In genomic region chr6:125623085-125623484, GRCh38 we compare ENCODE assay signal across 28 cellular contexts.
"Had no signal": no experiment of that assay in that cellular context is flagged by ENCODE, and none has a peak within 500 bp of the region (broad histone marks: within the 10 kb centered on the region; RNA-seq: fewer than 3 reads in every experiment).

No MANE protein-coding gene starts in this region.

- DNase-seq: occipital lobe; ovary; posterior cingulate gyrus; psoas muscle; right cardiac atrium; right lobe of liver; sigmoid colon; small intestine; stimulated activated CD4-positive, alpha-beta T cell treated with anti-CD3 and anti-CD28 coated beads, Interleukin-15, amount 100 ng/mL, for 24 hours; stimulated activated CD4-positive, alpha-beta T cell treated with anti-CD3 and anti-CD28 coated beads, Interleukin-2, amount 100 ng/mL, for 24 hours; stimulated activated CD4-positive, alpha-beta T cell treated with anti-CD3 and anti-CD28 coated beads, Interleukin-2, amount 100 ng/mL, for 48 hours; stimulated activated CD4-positive, alpha-beta T cell treated with anti-CD3 and anti-CD28 coated beads, Interleukin-4, amount 100 ng/mL, for 24 hours; stimulated activated naive B cell treated with anti-CD40 and anti-IgM and Interleukin-4, amounts not matched to agents 10 μg/mL and 1 μg/mL and 100 μg/mL, for 72 hours; stimulated activated naive CD4-positive, alpha-beta T cell treated with Interleukin-2 at 50 U/mL for 16 hours; stomach; thyroid gland; trophoblast cell; upper lobe of left lung had no signal

- H3K27me3 Mint-ChIP-seq: progenitor cell of endocrine pancreas had no signal

- H3K4me1 Mint-ChIP-seq: neural progenitor cell; stimulated activated effector memory CD8-positive, alpha-beta T cell treated with anti-CD3 and anti-CD28 coated beads, Interleukin-12 subunit alpha, Interleukin-12 subunit beta, amount 100 ng/mL, for 72 hours; stimulated activated naive B cell treated with anti-CD40 and anti-IgM and Interleukin-4, amounts not matched to agents 10 μg/mL and 1 μg/mL and 100 μg/mL, for 72 hours had no signal

- H2AFZ ChIP-seq: neural progenitor cell, parathyroid adenoma had no signal

- H3K9me3 ChIP-seq: ovary, psoas muscle, right lobe of liver, sigmoid colon, stomach, thoracic aorta, thyroid gland, tibial nerve, upper lobe of left lung, vagina had no signal

- H3K9ac ChIP-seq: neural progenitor cell, parathyroid adenoma had no signal

- H3K36me3 ChIP-seq: neural progenitor cell, ovary, right lobe of liver, sigmoid colon, stomach, thoracic aorta, thyroid gland, tibial nerve, upper lobe of left lung, vagina had no signal

- H3K27ac Mint-ChIP-seq: natural killer cell treated with Interleukin-12 subunit alpha and Interleukin-12 subunit beta and Interleukin-15 and Interleukin-18, amount 100 ng/mL, for 72 hours; neural progenitor cell; progenitor cell of endocrine pancreas; stimulated activated effector memory CD8-positive, alpha-beta T cell treated with anti-CD3 and anti-CD28 coated beads, Interleukin-12 subunit alpha, Interleukin-12 subunit beta, amount 100 ng/mL, for 72 hours; stimulated activated naive B cell treated with anti-CD40 and anti-IgM and Interleukin-4, amounts not matched to agents 10 μg/mL and 1 μg/mL and 100 μg/mL, for 72 hours; stimulated activated naive CD8-positive, alpha-beta T cell treated with anti-CD3 and anti-CD28 coated beads, Interleukin-15, Interleukin-2, amounts not matched to agents 100 ng/mL and 50 ng/mL, for 24 hours had no signal

- H3K27me3 ChIP-seq: neural progenitor cell, ovary, right lobe of liver, sigmoid colon, stomach, thyroid gland, tibial nerve, upper lobe of left lung, vagina had no signal

- H3K4me1 ChIP-seq: neural progenitor cell, parathyroid adenoma, right lobe of liver, sigmoid colon, stomach, thyroid gland, tibial nerve, upper lobe of left lung, vagina had no signal

- H3K4me3 Mint-ChIP-seq: natural killer cell treated with Interleukin-12 subunit alpha and Interleukin-12 subunit beta and Interleukin-15 and Interleukin-18, amount 100 ng/mL, for 72 hours; neural progenitor cell; stimulated activated effector memory CD8-positive, alpha-beta T cell treated with anti-CD3 and anti-CD28 coated beads, Interleukin-12 subunit alpha, Interleukin-12 subunit beta, amount 100 ng/mL, for 72 hours; stimulated activated naive B cell treated with anti-CD40 and anti-IgM and Interleukin-4, amounts not matched to agents 10 μg/mL and 1 μg/mL and 100 μg/mL, for 72 hours; stimulated activated naive CD8-positive, alpha-beta T cell treated with anti-CD3 and anti-CD28 coated beads, Interleukin-15, Interleukin-2, amounts not matched to agents 100 ng/mL and 50 ng/mL, for 24 hours had no signal

- H3K4me2 ChIP-seq: neural progenitor cell had no signal

- H3K9me3 Mint-ChIP-seq: natural killer cell treated with Interleukin-12 subunit alpha and Interleukin-12 subunit beta and Interleukin-15 and Interleukin-18, amount 100 ng/mL, for 72 hours; neural progenitor cell; stimulated activated effector memory CD8-positive, alpha-beta T cell treated with anti-CD3 and anti-CD28 coated beads, Interleukin-12 subunit alpha, Interleukin-12 subunit beta, amount 100 ng/mL, for 72 hours; stimulated activated naive B cell treated with anti-CD40 and anti-IgM and Interleukin-4, amounts not matched to agents 10 μg/mL and 1 μg/mL and 100 μg/mL, for 72 hours; stimulated activated naive CD8-positive, alpha-beta T cell treated with anti-CD3 and anti-CD28 coated beads, Interleukin-15, Interleukin-2, amounts not matched to agents 100 ng/mL and 50 ng/mL, for 24 hours had no signal

- FAIRE-seq: small intestine, urothelium cell line had no signal

- H3K4me3 ChIP-seq: neural progenitor cell, ovary, psoas muscle, right lobe of liver, sigmoid colon, stomach, thoracic aorta, thyroid gland, tibial nerve, upper lobe of left lung, vagina had no signal

- H3K36me3 Mint-ChIP-seq: natural killer cell treated with Interleukin-12 subunit alpha and Interleukin-12 subunit beta and Interleukin-15 and Interleukin-18, amount 100 ng/mL, for 72 hours; neural progenitor cell; stimulated activated effector memory CD8-positive, alpha-beta T cell treated with anti-CD3 and anti-CD28 coated beads, Interleukin-12 subunit alpha, Interleukin-12 subunit beta, amount 100 ng/mL, for 72 hours; stimulated activated naive B cell treated with anti-CD40 and anti-IgM and Interleukin-4, amounts not matched to agents 10 μg/mL and 1 μg/mL and 100 μg/mL, for 72 hours had no signal

- H3K27ac ChIP-seq: neural progenitor cell, ovary, parathyroid adenoma, psoas muscle, right lobe of liver, sigmoid colon, stomach, thoracic aorta, thyroid gland, tibial nerve, upper lobe of left lung, vagina had no signal

- H3K79me2 ChIP-seq: parathyroid adenoma had no signal
